Comparison of ENCODE assay signal across 1 cellular context in the genomic region with DNA sequence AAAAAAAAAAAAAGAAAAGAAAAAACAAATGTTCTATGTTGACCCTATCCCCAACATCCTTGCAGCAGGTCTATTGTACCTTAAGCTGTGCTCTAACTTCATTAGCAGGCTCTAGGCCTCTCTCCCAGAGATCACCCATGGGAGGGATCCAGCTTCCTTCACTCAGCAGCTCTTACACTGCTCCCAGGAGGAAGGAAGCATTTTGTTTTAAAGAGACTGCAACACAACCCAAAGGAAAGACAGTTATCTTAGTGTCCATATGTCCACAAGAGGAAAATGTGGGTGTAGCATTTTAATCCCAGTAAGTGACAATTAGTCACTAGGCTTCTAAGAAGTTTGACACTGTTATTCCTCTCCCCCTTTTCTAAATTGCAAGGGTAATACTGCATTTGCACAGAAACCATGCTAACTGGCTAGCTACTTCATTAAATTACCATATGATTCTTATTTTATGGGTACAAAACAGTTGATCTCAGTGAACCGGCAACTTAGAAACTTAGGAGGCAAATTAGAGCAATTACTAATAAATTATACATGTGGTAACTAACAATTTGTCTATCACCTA.
TF ChIP-seq lines count a peak whose summit lies in the region.

No MANE protein-coding gene starts in this region.

TF ChIP-seq in K562, 482 proteins besides CTCF, POLR2A, EP300 and RAD21 (continued from another document and continues in another):
- TF ChIP-seq EHMT2 (IDR thresholded peaks at IDR 0.05) (peak; percentile 49; the same call in 1 of the 2 replicates), RFX1 (IDR thresholded peaks at IDR 0.05) (no peak), NRF1 (conservative IDR thresholded peaks at IDR 0.05 in 1 of 2, IDR thresholded peaks at IDR 0.05 in 1 of 2) (no peak), KAT7 (CRISPR knock-in tag; IDR thresholded peaks at IDR 0.05; ENCODE audit: borderline replicate concordance) (0 out of 2 replicates have a peak, but pooled peaks have one; percentile 42), SP1 (CRISPR knock-in tag; IDR thresholded peaks at IDR 0.05) (0 out of 2 replicates have a peak, but pooled peaks have one; percentile 24), ETV6 (IDR thresholded peaks at IDR 0.05; ENCODE audit: borderline replicate concordance in 1 of 2, low read depth in 2 of 2, low read length in 1 of 2) (peak in 1 of 2 experiments; percentile 74; a peak in 2 of 4 replicates), ETV6 (CRISPR knock-in tag; IDR thresholded peaks at IDR 0.05; ENCODE audit: borderline replicate concordance) (no peak), DDX20 (tag; IDR thresholded peaks at IDR 0.05; ENCODE audit: low read depth) (no peak), CHD4 (IDR thresholded peaks at IDR 0.05; ENCODE audit: insufficient read depth, insufficient replicate concordance, low read depth, low read length, poor library complexity, severe bottlenecking) (no peak), CCAR2 (IDR thresholded peaks at IDR 0.05; ENCODE audit: low read depth, low read length) (no peak), ZNF408 (CRISPR knock-in tag; IDR thresholded peaks at IDR 0.05; ENCODE audit: low read depth) (no peak), SLC30A9 (CRISPR knock-in tag; IDR thresholded peaks at IDR 0.05) (no peak), PTTG1 (tag; IDR thresholded peaks at IDR 0.05; ENCODE audit: low read depth) (no peak), SUPT5H (IDR thresholded peaks at IDR 0.05) (peak; percentile 38), MAFG (tag; conservative IDR thresholded peaks at IDR 0.05) (0 out of 2 replicates have a peak, but pooled peaks have one; percentile 3), SMARCB1 (IDR thresholded peaks at IDR 0.05; ENCODE audit: insufficient read length, low read depth) (no peak), ZNF121 (CRISPR knock-in tag; conservative IDR thresholded peaks at IDR 0.05) (no peak), OTX1 (CRISPR knock-in tag; IDR thresholded peaks at IDR 0.05) (no peak), PCBP2 (IDR thresholded peaks at IDR 0.05; ENCODE audit: low read depth, low read length, poor library complexity, severe bottlenecking) (no peak), CBFA2T3 (IDR thresholded peaks at IDR 0.05) (peak; percentile 92), TCF7 (IDR thresholded peaks at IDR 0.05; ENCODE audit: borderline replicate concordance) (no peak), TRIM24 (IDR thresholded peaks at IDR 0.05) (peak; percentile 51 to 59; a peak in 2 of 4 replicates), GABPA (tag; conservative IDR thresholded peaks at IDR 0.05; ENCODE audit: low read depth) (no peak), PYGO2 (tag; IDR thresholded peaks at IDR 0.05) (no peak), HSF4 (CRISPR knock-in tag; IDR thresholded peaks at IDR 0.05; ENCODE audit: borderline replicate concordance) (no peak), CHD2 (IDR thresholded peaks at IDR 0.05; ENCODE audit: low read depth, low read length) (no peak), RAD51 (IDR thresholded peaks at IDR 0.05; ENCODE audit: borderline replicate concordance, low read depth) (peak; percentile 32; the same call in 1 of the 2 replicates), ZNF57 (CRISPR knock-in tag; IDR thresholded peaks at IDR 0.05) (no peak), NR4A1 (CRISPR knock-in tag; IDR thresholded peaks at IDR 0.05) (no peak), NR4A1 (tag; IDR thresholded peaks at IDR 0.05) (no peak), FOXM1 (IDR thresholded peaks at IDR 0.05; ENCODE audit: low read depth) (peak; percentile 74), FOXM1 (CRISPR knock-in tag; IDR thresholded peaks at IDR 0.05; ENCODE audit: low read depth) (no peak), RFX7 (CRISPR knock-in tag; IDR thresholded peaks at IDR 0.05) (no peak), CXXC5 (CRISPR knock-in tag; IDR thresholded peaks at IDR 0.05) (peak; percentile 29; the same call in 1 of the 2 replicates), MXI1 (IDR thresholded peaks at IDR 0.05; ENCODE audit: low read depth, low read length) (no peak), BHLHE40 (IDR thresholded peaks at IDR 0.05; ENCODE audit: low read length) (0 out of 2 replicates have a peak, but pooled peaks have one; percentile 28), JUN (IDR thresholded peaks at IDR 0.05; ENCODE audit: borderline replicate concordance, low read depth, low read length) (peak; percentile 55; the same call in 1 of the 2 replicates), JUN (CRISPR knock-in tag; IDR thresholded peaks at IDR 0.05; ENCODE audit: borderline replicate concordance) (no peak)
- TF ChIP-seq, protein P1, sequence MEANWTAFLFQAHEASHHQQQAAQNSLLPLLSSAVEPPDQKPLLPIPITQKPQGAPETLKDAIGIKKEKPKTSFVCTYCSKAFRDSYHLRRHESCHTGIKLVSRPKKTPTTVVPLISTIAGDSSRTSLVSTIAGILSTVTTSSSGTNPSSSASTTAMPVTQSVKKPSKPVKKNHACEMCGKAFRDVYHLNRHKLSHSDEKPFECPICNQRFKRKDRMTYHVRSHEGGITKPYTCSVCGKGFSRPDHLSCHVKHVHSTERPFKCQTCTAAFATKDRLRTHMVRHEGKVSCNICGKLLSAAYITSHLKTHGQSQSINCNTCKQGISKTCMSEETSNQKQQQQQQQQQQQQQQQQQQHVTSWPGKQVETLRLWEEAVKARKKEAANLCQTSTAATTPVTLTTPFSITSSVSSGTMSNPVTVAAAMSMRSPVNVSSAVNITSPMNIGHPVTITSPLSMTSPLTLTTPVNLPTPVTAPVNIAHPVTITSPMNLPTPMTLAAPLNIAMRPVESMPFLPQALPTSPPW (CRISPR knock-in tag; IDR thresholded peaks at IDR 0.05) = peak; percentile 46
- TF ChIP-seq, protein P2, sequence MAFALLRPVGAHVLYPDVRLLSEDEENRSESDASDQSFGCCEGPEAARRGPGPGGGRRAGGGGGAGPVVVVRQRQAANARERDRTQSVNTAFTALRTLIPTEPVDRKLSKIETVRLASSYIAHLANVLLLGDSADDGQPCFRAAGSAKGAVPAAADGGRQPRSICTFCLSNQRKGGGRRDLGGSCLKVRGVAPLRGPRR (CRISPR knock-in tag; IDR thresholded peaks at IDR 0.05) = no peak
- TF ChIP-seq, protein P3, sequence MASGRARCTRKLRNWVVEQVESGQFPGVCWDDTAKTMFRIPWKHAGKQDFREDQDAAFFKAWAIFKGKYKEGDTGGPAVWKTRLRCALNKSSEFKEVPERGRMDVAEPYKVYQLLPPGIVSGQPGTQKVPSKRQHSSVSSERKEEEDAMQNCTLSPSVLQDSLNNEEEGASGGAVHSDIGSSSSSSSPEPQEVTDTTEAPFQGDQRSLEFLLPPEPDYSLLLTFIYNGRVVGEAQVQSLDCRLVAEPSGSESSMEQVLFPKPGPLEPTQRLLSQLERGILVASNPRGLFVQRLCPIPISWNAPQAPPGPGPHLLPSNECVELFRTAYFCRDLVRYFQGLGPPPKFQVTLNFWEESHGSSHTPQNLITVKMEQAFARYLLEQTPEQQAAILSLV (tag; IDR thresholded peaks at IDR 0.05) = no peak
- TF ChIP-seq, protein P4, sequence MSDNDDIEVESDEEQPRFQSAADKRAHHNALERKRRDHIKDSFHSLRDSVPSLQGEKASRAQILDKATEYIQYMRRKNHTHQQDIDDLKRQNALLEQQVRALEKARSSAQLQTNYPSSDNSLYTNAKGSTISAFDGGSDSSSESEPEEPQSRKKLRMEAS (CRISPR knock-in tag; IDR thresholded peaks at IDR 0.05) = no peak
- TF ChIP-seq, protein P5, sequence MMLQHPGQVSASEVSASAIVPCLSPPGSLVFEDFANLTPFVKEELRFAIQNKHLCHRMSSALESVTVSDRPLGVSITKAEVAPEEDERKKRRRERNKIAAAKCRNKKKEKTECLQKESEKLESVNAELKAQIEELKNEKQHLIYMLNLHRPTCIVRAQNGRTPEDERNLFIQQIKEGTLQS (IDR thresholded peaks at IDR 0.05) = peak; percentile 69; the same call in 1 of the 2 replicates
- TF ChIP-seq, protein P5 (CRISPR knock-in tag; conservative IDR thresholded peaks at IDR 0.05) = no peak
- TF ChIP-seq, protein P6, sequence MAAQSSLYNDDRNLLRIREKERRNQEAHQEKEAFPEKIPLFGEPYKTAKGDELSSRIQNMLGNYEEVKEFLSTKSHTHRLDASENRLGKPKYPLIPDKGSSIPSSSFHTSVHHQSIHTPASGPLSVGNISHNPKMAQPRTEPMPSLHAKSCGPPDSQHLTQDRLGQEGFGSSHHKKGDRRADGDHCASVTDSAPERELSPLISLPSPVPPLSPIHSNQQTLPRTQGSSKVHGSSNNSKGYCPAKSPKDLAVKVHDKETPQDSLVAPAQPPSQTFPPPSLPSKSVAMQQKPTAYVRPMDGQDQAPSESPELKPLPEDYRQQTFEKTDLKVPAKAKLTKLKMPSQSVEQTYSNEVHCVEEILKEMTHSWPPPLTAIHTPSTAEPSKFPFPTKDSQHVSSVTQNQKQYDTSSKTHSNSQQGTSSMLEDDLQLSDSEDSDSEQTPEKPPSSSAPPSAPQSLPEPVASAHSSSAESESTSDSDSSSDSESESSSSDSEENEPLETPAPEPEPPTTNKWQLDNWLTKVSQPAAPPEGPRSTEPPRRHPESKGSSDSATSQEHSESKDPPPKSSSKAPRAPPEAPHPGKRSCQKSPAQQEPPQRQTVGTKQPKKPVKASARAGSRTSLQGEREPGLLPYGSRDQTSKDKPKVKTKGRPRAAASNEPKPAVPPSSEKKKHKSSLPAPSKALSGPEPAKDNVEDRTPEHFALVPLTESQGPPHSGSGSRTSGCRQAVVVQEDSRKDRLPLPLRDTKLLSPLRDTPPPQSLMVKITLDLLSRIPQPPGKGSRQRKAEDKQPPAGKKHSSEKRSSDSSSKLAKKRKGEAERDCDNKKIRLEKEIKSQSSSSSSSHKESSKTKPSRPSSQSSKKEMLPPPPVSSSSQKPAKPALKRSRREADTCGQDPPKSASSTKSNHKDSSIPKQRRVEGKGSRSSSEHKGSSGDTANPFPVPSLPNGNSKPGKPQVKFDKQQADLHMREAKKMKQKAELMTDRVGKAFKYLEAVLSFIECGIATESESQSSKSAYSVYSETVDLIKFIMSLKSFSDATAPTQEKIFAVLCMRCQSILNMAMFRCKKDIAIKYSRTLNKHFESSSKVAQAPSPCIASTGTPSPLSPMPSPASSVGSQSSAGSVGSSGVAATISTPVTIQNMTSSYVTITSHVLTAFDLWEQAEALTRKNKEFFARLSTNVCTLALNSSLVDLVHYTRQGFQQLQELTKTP (IDR thresholded peaks at IDR 0.05; ENCODE audit: low read depth in 1 of 2, partially characterized antibody in 2 of 2) = peak; percentile 32 to 67
- TF ChIP-seq, protein P7, sequence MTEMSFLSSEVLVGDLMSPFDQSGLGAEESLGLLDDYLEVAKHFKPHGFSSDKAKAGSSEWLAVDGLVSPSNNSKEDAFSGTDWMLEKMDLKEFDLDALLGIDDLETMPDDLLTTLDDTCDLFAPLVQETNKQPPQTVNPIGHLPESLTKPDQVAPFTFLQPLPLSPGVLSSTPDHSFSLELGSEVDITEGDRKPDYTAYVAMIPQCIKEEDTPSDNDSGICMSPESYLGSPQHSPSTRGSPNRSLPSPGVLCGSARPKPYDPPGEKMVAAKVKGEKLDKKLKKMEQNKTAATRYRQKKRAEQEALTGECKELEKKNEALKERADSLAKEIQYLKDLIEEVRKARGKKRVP (CRISPR knock-in tag; IDR thresholded peaks at IDR 0.05) = no peak
- TF ChIP-seq, protein P8, sequence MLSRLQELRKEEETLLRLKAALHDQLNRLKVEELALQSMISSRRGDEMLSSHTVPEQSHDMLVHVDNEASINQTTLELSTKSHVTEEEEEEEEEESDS (CRISPR knock-in tag; IDR thresholded peaks at IDR 0.05) = no peak
- TF ChIP-seq, protein P9, sequence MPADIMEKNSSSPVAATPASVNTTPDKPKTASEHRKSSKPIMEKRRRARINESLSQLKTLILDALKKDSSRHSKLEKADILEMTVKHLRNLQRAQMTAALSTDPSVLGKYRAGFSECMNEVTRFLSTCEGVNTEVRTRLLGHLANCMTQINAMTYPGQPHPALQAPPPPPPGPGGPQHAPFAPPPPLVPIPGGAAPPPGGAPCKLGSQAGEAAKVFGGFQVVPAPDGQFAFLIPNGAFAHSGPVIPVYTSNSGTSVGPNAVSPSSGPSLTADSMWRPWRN (IDR thresholded peaks at IDR 0.05; ENCODE audit: low read depth) = 0 out of 2 replicates have a peak, but pooled peaks have one; percentile 29
- TF ChIP-seq, protein P10, sequence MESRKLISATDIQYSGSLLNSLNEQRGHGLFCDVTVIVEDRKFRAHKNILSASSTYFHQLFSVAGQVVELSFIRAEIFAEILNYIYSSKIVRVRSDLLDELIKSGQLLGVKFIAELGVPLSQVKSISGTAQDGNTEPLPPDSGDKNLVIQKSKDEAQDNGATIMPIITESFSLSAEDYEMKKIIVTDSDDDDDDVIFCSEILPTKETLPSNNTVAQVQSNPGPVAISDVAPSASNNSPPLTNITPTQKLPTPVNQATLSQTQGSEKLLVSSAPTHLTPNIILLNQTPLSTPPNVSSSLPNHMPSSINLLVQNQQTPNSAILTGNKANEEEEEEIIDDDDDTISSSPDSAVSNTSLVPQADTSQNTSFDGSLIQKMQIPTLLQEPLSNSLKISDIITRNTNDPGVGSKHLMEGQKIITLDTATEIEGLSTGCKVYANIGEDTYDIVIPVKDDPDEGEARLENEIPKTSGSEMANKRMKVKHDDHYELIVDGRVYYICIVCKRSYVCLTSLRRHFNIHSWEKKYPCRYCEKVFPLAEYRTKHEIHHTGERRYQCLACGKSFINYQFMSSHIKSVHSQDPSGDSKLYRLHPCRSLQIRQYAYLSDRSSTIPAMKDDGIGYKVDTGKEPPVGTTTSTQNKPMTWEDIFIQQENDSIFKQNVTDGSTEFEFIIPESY (CRISPR knock-in tag; IDR thresholded peaks at IDR 0.05) = no peak
- TF ChIP-seq, protein P11, sequence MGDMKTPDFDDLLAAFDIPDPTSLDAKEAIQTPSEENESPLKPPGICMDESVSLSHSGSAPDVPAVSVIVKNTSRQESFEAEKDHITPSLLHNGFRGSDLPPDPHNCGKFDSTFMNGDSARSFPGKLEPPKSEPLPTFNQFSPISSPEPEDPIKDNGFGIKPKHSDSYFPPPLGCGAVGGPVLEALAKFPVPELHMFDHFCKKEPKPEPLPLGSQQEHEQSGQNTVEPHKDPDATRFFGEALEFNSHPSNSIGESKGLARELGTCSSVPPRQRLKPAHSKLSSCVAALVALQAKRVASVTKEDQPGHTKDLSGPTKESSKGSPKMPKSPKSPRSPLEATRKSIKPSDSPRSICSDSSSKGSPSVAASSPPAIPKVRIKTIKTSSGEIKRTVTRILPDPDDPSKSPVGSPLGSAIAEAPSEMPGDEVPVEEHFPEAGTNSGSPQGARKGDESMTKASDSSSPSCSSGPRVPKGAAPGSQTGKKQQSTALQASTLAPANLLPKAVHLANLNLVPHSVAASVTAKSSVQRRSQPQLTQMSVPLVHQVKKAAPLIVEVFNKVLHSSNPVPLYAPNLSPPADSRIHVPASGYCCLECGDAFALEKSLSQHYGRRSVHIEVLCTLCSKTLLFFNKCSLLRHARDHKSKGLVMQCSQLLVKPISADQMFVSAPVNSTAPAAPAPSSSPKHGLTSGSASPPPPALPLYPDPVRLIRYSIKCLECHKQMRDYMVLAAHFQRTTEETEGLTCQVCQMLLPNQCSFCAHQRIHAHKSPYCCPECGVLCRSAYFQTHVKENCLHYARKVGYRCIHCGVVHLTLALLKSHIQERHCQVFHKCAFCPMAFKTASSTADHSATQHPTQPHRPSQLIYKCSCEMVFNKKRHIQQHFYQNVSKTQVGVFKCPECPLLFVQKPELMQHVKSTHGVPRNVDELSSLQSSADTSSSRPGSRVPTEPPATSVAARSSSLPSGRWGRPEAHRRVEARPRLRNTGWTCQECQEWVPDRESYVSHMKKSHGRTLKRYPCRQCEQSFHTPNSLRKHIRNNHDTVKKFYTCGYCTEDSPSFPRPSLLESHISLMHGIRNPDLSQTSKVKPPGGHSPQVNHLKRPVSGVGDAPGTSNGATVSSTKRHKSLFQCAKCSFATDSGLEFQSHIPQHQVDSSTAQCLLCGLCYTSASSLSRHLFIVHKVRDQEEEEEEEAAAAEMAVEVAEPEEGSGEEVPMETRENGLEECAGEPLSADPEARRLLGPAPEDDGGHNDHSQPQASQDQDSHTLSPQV (IDR thresholded peaks at IDR 0.05) = peak; percentile 13
